In the genomic region with DNA sequence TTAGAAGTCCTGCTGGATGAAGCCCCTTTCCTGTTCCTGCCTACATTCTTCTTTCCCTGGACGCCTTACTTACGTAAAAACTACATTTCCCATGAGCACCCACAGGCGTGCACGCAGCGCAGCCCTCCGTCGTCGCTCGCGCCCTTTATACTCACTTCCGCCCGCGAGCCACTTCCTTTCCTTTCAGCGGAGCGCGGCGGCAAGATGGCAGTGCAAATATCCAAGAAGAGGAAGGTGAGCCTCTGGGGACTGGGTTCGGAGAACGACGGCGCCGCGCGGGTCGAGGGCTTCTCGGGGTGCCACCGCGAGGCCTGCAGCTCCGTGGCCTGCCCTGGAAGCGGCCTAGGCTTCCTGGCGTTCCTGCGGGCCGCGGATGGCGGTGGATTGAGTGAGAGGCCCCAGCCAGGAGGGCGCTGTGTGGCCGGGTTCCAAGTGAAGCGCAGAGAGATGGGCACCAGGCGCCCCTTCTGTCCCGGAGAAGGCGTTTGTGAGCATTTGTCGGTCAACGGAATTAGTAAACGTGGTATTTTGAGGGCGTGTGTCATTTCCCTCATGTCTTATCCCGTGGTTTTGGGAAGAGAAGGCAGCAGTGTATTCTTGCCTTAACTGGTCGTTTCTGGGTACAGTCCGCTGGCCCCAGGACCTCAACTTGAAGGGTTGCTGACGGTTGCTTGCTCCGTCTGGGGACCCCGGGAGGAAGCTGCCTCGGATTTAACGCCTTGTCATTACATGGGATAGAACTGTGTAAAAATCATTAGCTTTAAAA, we compare ENCODE assay signal across 1 cellular context.
TF ChIP-seq lines count a peak whose summit lies in the region.

A gene (plus strand): TSS at position 175 of the 766 bp plus-strand sequence. CDS start 30 bp downstream, at position 205.

TF ChIP-seq in HepG2, 621 proteins besides CTCF, POLR2A, EP300 and RAD21 (continued from another document and continues in another):
- TF ChIP-seq, protein P1, sequence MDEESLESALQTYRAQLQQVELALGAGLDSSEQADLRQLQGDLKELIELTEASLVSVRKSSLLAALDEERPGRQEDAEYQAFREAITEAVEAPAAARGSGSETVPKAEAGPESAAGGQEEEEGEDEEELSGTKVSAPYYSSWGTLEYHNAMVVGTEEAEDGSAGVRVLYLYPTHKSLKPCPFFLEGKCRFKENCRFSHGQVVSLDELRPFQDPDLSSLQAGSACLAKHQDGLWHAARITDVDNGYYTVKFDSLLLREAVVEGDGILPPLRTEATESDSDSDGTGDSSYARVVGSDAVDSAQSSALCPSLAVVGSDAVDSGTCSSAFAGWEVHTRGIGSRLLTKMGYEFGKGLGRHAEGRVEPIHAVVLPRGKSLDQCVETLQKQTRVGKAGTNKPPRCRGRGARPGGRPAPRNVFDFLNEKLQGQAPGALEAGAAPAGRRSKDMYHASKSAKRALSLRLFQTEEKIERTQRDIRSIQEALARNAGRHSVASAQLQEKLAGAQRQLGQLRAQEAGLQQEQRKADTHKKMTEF (CRISPR knock-in tag; IDR thresholded peaks at IDR 0.05) = peak; percentile 96
- TF ChIP-seq ZNF670 (CRISPR knock-in tag; IDR thresholded peaks at IDR 0.05; ENCODE audit: borderline replicate concordance) (peak; percentile 82; the same call in 1 of the 2 replicates), CC2D1A (CRISPR knock-in tag; IDR thresholded peaks at IDR 0.05) (no peak), DNMT3B (CRISPR knock-in tag; conservative IDR thresholded peaks at IDR 0.05) (peak; percentile 94), SNRNP70 (IDR thresholded peaks at IDR 0.05; ENCODE audit: low read depth, low read length) (no peak), ZNF350 (CRISPR knock-in tag; IDR thresholded peaks at IDR 0.05; ENCODE audit: borderline replicate concordance, low read depth) (peak; percentile 97), PAX8 (CRISPR knock-in tag; IDR thresholded peaks at IDR 0.05; ENCODE audit: borderline replicate concordance) (no peak), ZBTB8A (CRISPR knock-in tag; IDR thresholded peaks at IDR 0.05; ENCODE audit: borderline replicate concordance, low read depth) (no peak), ZNF160 (CRISPR knock-in tag; IDR thresholded peaks at IDR 0.05) (peak; percentile 91), ZNF883 (CRISPR knock-in tag; IDR thresholded peaks at IDR 0.05; ENCODE audit: not compliant biosample characterization) (peak; percentile 98), MLLT10 (CRISPR knock-in tag; IDR thresholded peaks at IDR 0.05) (peak; percentile 59; the same call in 1 of the 2 replicates), REXO4 (CRISPR knock-in tag; IDR thresholded peaks at IDR 0.05; ENCODE audit: borderline replicate concordance) (no peak), GFI1 (CRISPR knock-in tag; IDR thresholded peaks at IDR 0.05; ENCODE audit: borderline replicate concordance) (no peak), ZNF329 (CRISPR knock-in tag; IDR thresholded peaks at IDR 0.05; ENCODE audit: low read depth) (peak; percentile 89), SUZ12 (IDR thresholded peaks at IDR 0.05; ENCODE audit: low read depth, low read length) (peak; percentile 69), YEATS2 (CRISPR knock-in tag; IDR thresholded peaks at IDR 0.05; ENCODE audit: borderline replicate concordance) (peak; percentile 100), SMARCC2 (IDR thresholded peaks at IDR 0.05) (no peak), ZNF614 (CRISPR knock-in tag; IDR thresholded peaks at IDR 0.05; ENCODE audit: borderline replicate concordance) (peak; percentile 86; the same call in 1 of the 2 replicates), ATF7 (IDR thresholded peaks at IDR 0.05) (no peak), ATF7 (CRISPR knock-in tag; IDR thresholded peaks at IDR 0.05) (peak; percentile 59; the same call in 1 of the 2 replicates), ARNT2 (CRISPR knock-in tag; IDR thresholded peaks at IDR 0.05; ENCODE audit: low read depth) (peak; percentile 88), ZNF547 (CRISPR knock-in tag; IDR thresholded peaks at IDR 0.05) (peak; percentile 96), GLI4 (CRISPR knock-in tag; IDR thresholded peaks at IDR 0.05; ENCODE audit: borderline replicate concordance) (peak; percentile 91), KMT2A (CRISPR knock-in tag; IDR thresholded peaks at IDR 0.05) (peak; percentile 89; the same call in 1 of the 2 replicates), ZNF891 (CRISPR knock-in tag; IDR thresholded peaks at IDR 0.05) (peak; percentile 96), ZNF709 (CRISPR knock-in tag; IDR thresholded peaks at IDR 0.05) (peak; percentile 87; the same call in 1 of the 2 replicates), ERF (CRISPR knock-in tag; IDR thresholded peaks at IDR 0.05) (peak; percentile 95), TCF12 (IDR thresholded peaks at IDR 0.05) (no peak), TCF12 (CRISPR knock-in tag; IDR thresholded peaks at IDR 0.05) (peak; percentile 82; the same call in 1 of the 2 replicates), ZNF781 (CRISPR knock-in tag; IDR thresholded peaks at IDR 0.05; ENCODE audit: borderline replicate concordance, not compliant biosample characterization) (peak; percentile 95), ZC3H13 (CRISPR knock-in tag; IDR thresholded peaks at IDR 0.05) (peak; percentile 62; the same call in 1 of the 2 replicates), ATM (IDR thresholded peaks at IDR 0.05; ENCODE audit: borderline replicate concordance) (no peak), NFKB2 (CRISPR knock-in tag; IDR thresholded peaks at IDR 0.05; ENCODE audit: borderline replicate concordance) (peak; percentile 85; the same call in 1 of the 2 replicates), FOXK1 (CRISPR knock-in tag; IDR thresholded peaks at IDR 0.05; ENCODE audit: borderline replicate concordance, low read depth) (peak; percentile 52), ZNF562 (CRISPR knock-in tag; IDR thresholded peaks at IDR 0.05; ENCODE audit: borderline replicate concordance) (no peak), RXRB (CRISPR knock-in tag; IDR thresholded peaks at IDR 0.05; ENCODE audit: borderline replicate concordance) (peak; percentile 84; the same call in 1 of the 2 replicates), ZNF510 (CRISPR knock-in tag; IDR thresholded peaks at IDR 0.05; ENCODE audit: low read depth) (peak; percentile 68; the same call in 1 of the 2 replicates), FOXA1 (IDR thresholded peaks at IDR 0.05) (no peak), FOXA1 (CRISPR knock-in tag; IDR thresholded peaks at IDR 0.05) (no peak), ZNF441 (CRISPR knock-in tag; IDR thresholded peaks at IDR 0.05; ENCODE audit: borderline replicate concordance) (peak; percentile 41; the same call in 1 of the 2 replicates), PRMT3 (CRISPR knock-in tag; IDR thresholded peaks at IDR 0.05; ENCODE audit: borderline replicate concordance, low read depth) (peak; percentile 85), ISX (CRISPR knock-in tag; conservative IDR thresholded peaks at IDR 0.05) (0 out of 2 replicates have a peak, but pooled peaks have one; percentile 43), CBFB (CRISPR knock-in tag; IDR thresholded peaks at IDR 0.05) (peak; percentile 76), ZNF598 (CRISPR knock-in tag; IDR thresholded peaks at IDR 0.05; ENCODE audit: borderline replicate concordance) (peak; percentile 95), KDM4B (CRISPR knock-in tag; IDR thresholded peaks at IDR 0.05) (peak; percentile 83; the same call in 1 of the 2 replicates), MEIS2 (CRISPR knock-in tag; IDR thresholded peaks at IDR 0.05) (peak; percentile 85)
- TF ChIP-seq, protein P2, sequence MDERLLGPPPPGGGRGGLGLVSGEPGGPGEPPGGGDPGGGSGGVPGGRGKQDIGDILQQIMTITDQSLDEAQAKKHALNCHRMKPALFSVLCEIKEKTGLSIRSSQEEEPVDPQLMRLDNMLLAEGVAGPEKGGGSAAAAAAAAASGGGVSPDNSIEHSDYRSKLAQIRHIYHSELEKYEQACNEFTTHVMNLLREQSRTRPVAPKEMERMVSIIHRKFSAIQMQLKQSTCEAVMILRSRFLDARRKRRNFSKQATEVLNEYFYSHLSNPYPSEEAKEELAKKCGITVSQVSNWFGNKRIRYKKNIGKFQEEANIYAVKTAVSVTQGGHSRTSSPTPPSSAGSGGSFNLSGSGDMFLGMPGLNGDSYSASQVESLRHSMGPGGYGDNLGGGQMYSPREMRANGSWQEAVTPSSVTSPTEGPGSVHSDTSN (CRISPR knock-in tag; IDR thresholded peaks at IDR 0.05) = 0 out of 2 replicates have a peak, but pooled peaks have one; percentile 23
- TF ChIP-seq, protein P3, sequence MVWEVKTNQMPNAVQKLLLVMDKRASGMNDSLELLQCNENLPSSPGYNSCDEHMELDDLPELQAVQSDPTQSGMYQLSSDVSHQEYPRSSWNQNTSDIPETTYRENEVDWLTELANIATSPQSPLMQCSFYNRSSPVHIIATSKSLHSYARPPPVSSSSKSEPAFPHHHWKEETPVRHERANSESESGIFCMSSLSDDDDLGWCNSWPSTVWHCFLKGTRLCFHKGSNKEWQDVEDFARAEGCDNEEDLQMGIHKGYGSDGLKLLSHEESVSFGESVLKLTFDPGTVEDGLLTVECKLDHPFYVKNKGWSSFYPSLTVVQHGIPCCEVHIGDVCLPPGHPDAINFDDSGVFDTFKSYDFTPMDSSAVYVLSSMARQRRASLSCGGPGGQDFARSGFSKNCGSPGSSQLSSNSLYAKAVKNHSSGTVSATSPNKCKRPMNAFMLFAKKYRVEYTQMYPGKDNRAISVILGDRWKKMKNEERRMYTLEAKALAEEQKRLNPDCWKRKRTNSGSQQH (CRISPR knock-in tag; IDR thresholded peaks at IDR 0.05; ENCODE audit: low read depth) = peak; percentile 91; the same call in 1 of the 2 replicates
- TF ChIP-seq, protein P4, sequence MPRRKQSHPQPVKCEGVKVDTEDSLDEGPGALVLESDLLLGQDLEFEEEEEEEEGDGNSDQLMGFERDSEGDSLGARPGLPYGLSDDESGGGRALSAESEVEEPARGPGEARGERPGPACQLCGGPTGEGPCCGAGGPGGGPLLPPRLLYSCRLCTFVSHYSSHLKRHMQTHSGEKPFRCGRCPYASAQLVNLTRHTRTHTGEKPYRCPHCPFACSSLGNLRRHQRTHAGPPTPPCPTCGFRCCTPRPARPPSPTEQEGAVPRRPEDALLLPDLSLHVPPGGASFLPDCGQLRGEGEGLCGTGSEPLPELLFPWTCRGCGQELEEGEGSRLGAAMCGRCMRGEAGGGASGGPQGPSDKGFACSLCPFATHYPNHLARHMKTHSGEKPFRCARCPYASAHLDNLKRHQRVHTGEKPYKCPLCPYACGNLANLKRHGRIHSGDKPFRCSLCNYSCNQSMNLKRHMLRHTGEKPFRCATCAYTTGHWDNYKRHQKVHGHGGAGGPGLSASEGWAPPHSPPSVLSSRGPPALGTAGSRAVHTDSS (CRISPR knock-in tag; conservative IDR thresholded peaks at IDR 0.05) = no peak
- TF ChIP-seq, protein P5, sequence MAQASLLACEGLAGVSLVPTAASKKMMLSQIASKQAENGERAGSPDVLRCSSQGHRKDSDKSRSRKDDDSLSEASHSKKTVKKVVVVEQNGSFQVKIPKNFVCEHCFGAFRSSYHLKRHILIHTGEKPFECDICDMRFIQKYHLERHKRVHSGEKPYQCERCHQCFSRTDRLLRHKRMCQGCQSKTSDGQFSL (CRISPR knock-in tag; IDR thresholded peaks at IDR 0.05) = no peak
- TF ChIP-seq, protein P6, sequence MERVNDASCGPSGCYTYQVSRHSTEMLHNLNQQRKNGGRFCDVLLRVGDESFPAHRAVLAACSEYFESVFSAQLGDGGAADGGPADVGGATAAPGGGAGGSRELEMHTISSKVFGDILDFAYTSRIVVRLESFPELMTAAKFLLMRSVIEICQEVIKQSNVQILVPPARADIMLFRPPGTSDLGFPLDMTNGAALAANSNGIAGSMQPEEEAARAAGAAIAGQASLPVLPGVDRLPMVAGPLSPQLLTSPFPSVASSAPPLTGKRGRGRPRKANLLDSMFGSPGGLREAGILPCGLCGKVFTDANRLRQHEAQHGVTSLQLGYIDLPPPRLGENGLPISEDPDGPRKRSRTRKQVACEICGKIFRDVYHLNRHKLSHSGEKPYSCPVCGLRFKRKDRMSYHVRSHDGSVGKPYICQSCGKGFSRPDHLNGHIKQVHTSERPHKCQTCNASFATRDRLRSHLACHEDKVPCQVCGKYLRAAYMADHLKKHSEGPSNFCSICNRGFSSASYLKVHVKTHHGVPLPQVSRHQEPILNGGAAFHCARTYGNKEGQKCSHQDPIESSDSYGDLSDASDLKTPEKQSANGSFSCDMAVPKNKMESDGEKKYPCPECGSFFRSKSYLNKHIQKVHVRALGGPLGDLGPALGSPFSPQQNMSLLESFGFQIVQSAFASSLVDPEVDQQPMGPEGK (CRISPR knock-in tag; IDR thresholded peaks at IDR 0.05) = no peak; the same call in 1 of the 2 replicates
- TF ChIP-seq, protein P7, sequence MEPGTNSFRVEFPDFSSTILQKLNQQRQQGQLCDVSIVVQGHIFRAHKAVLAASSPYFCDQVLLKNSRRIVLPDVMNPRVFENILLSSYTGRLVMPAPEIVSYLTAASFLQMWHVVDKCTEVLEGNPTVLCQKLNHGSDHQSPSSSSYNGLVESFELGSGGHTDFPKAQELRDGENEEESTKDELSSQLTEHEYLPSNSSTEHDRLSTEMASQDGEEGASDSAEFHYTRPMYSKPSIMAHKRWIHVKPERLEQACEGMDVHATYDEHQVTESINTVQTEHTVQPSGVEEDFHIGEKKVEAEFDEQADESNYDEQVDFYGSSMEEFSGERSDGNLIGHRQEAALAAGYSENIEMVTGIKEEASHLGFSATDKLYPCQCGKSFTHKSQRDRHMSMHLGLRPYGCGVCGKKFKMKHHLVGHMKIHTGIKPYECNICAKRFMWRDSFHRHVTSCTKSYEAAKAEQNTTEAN (CRISPR knock-in tag; conservative IDR thresholded peaks at IDR 0.05) = 0 out of 2 replicates have a peak, but pooled peaks have one; percentile 31
- TF ChIP-seq, protein P8, sequence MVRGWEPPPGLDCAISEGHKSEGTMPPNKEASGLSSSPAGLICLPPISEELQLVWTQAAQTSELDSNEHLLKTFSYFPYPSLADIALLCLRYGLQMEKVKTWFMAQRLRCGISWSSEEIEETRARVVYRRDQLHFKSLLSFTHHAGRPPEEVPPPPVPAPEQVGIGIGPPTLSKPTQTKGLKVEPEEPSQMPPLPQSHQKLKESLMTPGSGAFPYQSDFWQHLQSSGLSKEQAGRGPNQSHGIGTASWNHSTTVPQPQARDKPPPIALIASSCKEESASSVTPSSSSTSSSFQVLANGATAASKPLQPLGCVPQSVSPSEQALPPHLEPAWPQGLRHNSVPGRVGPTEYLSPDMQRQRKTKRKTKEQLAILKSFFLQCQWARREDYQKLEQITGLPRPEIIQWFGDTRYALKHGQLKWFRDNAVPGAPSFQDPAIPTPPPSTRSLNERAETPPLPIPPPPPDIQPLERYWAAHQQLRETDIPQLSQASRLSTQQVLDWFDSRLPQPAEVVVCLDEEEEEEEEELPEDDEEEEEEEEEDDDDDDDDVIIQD (CRISPR knock-in tag; IDR thresholded peaks at IDR 0.05; ENCODE audit: low read depth) = 0 out of 2 replicates have a peak, but pooled peaks have one; percentile 51
- TF ChIP-seq, protein P9, sequence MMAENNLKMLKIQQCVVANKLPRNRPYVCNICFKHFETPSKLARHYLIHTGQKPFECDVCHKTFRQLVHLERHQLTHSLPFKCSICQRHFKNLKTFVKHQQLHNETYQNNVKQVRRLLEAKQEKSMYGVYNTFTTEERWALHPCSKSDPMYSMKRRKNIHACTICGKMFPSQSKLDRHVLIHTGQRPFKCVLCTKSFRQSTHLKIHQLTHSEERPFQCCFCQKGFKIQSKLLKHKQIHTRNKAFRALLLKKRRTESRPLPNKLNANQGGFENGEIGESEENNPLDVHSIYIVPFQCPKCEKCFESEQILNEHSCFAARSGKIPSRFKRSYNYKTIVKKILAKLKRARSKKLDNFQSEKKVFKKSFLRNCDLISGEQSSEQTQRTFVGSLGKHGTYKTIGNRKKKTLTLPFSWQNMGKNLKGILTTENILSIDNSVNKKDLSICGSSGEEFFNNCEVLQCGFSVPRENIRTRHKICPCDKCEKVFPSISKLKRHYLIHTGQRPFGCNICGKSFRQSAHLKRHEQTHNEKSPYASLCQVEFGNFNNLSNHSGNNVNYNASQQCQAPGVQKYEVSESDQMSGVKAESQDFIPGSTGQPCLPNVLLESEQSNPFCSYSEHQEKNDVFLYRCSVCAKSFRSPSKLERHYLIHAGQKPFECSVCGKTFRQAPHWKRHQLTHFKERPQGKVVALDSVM (CRISPR knock-in tag; IDR thresholded peaks at IDR 0.05) = no peak
